Comparison of ENCODE assay signal across 29 cellular contexts in the genomic region with DNA sequence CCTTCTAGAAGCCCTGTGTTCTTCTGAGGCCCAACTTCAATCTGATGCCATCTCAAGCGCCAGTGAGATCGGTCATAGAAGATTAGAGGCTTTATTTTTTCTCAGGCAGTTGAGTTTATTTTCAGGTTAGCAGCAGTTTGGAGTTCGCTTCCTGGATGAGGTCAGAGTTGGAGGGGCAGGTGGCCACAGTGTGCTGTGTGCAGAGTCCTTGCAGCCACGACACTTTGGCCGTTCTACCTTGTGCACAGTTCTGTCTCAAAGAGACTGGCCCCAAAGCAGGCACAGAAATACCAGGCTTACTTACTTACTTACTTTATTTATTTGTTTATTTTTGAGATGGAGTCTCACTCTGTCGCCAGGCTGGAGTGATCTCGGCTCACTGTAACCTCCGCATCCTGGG. TPM values are rescaled to one million over a fixed set of nuclear protein-coding genes. Genes with fewer than 3 reads are reported as not detected.
"Had no signal": no experiment of that assay in that cellular context is flagged by ENCODE, and none has a peak within 500 bp of the region (broad histone marks: within the 10 kb centered on the region; RNA-seq: fewer than 3 reads in every experiment).

No MANE protein-coding gene starts in this region.

- ATAC-seq: effector memory CD8-positive, alpha-beta T cell; natural killer cell; pancreas; sciatic nerve had no signal

- FAIRE-seq: keratinocyte, pancreas, urothelium cell line had no signal

- H3K27me3 ChIP-seq: esophagus squamous epithelium, pancreas, stomach, testis, tibial artery, upper lobe of left lung had no signal

- H3K36me3 ChIP-seq: esophagus squamous epithelium, pancreas, stomach, tibial artery, upper lobe of left lung had no signal

- DNase-seq: cortex of kidney; effector memory CD8-positive, alpha-beta T cell; erythroblast; esophagus squamous epithelium; foreskin melanocyte; glutamatergic neuron; natural killer cell; occipital lobe; pancreas; stimulated activated CD4-positive, alpha-beta T cell treated with anti-CD3 and anti-CD28 coated beads, Interleukin-12 subunit alpha, Interleukin-12 subunit beta, amount 100 ng/mL, for 4 hours; stimulated activated CD4-positive, alpha-beta T cell treated with anti-CD3 and anti-CD28 coated beads, Interleukin-1b, Interleukin-23, amount 100 ng/mL, for 48 hours; stimulated activated CD4-positive, alpha-beta T cell treated with anti-CD3 and anti-CD28 coated beads, Interleukin-4, amount 100 ng/mL, for 1 hour; stimulated activated CD8-positive, alpha-beta memory T cell treated with anti-CD3 and anti-CD28 coated beads, Interleukin-4, amount 100 ng/mL, for 48 hours; stimulated activated naive CD4-positive, alpha-beta T cell; stomach; testis; tibial artery had no signal

- H3K4me3 ChIP-seq: esophagus squamous epithelium, lung, pancreas, smooth muscle cell, stomach, testis, tibial artery, upper lobe of left lung had no signal

- H3K4me1 ChIP-seq: esophagus squamous epithelium, pancreas, stomach, testis, tibial artery had no signal

- H3K9me3 ChIP-seq: esophagus squamous epithelium, pancreas, stomach, testis, tibial artery, upper lobe of left lung had no signal

- H3K4me2 ChIP-seq: smooth muscle cell had no signal

- H3K27ac ChIP-seq: esophagus squamous epithelium, pancreas, stomach, testis, tibial artery had no signal

RNA-seq across cellular contexts. Expression of a gene that starts 31.2 kb away (rescaled TPM):
- total RNA-seq: dermis microvascular lymphatic vessel endothelial cell, esophagus squamous epithelium, liver, lung, mononuclear cell, pancreas, posterior vena cava, pulmonary artery endothelial cell, sciatic nerve, smooth muscle cell, subcutaneous adipose tissue, upper lobe of left lung had no signal
- polyA plus RNA-seq: keratinocyte, liver, lung, stomach had no signal
